6 cellular contexts compared by ENCODE assay signal in the genomic region with DNA sequence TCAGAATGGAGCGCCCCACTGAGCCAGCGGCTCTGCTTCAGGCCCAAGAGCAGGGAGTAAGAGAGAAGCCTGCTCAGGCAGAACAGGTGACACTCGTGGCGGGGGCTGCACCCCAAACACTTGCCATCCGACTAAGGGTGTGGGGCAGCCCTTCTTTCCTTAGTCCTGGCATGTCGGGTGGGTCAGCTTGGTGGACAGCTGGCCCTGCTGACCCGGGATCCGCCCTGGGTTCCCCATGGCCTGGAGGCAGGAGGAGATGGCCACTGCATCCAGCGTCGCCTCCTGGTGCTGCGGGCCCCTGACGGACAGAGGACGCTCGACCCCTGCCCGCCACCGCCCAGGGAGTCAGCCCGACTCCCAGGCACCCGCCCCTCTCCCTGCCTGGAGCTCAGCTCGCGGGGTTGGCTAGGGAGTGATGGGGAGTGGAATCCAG. TPM values are rescaled to one million over a fixed set of nuclear protein-coding genes. Genes with fewer than 3 reads are reported as not detected.
A peak's percentile ranks its signal among the peaks of the same experiment; 100 is the strongest.
DNase-seq lines count a peak whose midpoint lies in the region; ATAC-seq and TF ChIP-seq lines count a peak whose summit lies in the region.

No MANE protein-coding gene starts in this region.

- H3K27me3 ChIP-seq in ACC112 (ENCODE audit: insufficient read depth, low read length) = no peaks in the 10 kb centered on the region

- peak overlapping the region; percentile 77 for H3K4me3 ChIP-seq in ACC112 (ENCODE audit: low read depth, low read length)

- no peaks in the 10 kb centered on the region for H3K79me2 ChIP-seq in ACC112 (ENCODE audit: control insufficient read depth, insufficient read depth, low read length, unreplicated experiment)

- ATAC-seq in left colon (peak; percentile 8), GM21529 (IDR thresholded peaks at IDR 0.05; ENCODE audit: unreplicated experiment) (no peak), GM19351 (IDR thresholded peaks at IDR 0.05; ENCODE audit: unreplicated experiment) (no peak)

- peaks cover 4% of the 10 kb centered on the region for H3K4me1 ChIP-seq in ACC112 (ENCODE audit: control insufficient read depth, insufficient read depth, low read length, unreplicated experiment)

- TF ChIP-seq CTCF in VCaP (conservative IDR thresholded peaks at IDR 0.05) = no peak

- DNase-seq in left colon (no peak), NCI-H1436 treated with DMSO at 0.1 percent for 48 hours (lab: John Stamatoyannopoulos, UW) (no peak)

- no peaks in the 10 kb centered on the region for H3K36me3 ChIP-seq in ACC112 (ENCODE audit: insufficient read depth, low read length)

- intact Hi-C loops in left colon (cut with DNase I, micrococcal nuclease) = no loop called here

- peak overlapping the region; percentile 30 for H2AFZ ChIP-seq in ACC112 (ENCODE audit: low read length, unreplicated experiment)

- H3K27ac ChIP-seq in ACC112 (ENCODE audit: low read depth, low read length) (no peak overlapping the region), VCaP (peak overlapping the region; percentile 40; the same call in 1 of the 2 replicates)

RNA-seq across cellular contexts. Expression of a gene that starts 1.2 kb away (rescaled TPM):
- total RNA-seq in left colon = 10 to 100 TPM in 1 of 2 donors, 1 to 10 TPM in 1; 9.3 to 10.5 TPM

RNA-seq across cellular contexts. Expression of a gene that starts 4.7 kb away (rescaled TPM):
- total RNA-seq in left colon = 100 to 1,000 TPM; 173 to 205 TPM

RNA-seq across cellular contexts. Expression of a gene that starts 16.1 kb away (rescaled TPM):
- 10 to 100 TPM; 38.0 to 49.5 TPM for total RNA-seq in left colon

RNA-seq across cellular contexts. Expression of a gene that starts 20.0 kb away (rescaled TPM):
- 10 to 100 TPM; 25.5 to 28.7 TPM for total RNA-seq in left colon

RNA-seq across cellular contexts. Expression of a gene that starts 30.7 kb away (rescaled TPM):
- total RNA-seq in left colon = 100 to 1,000 TPM in 1 of 2 donors, 10 to 100 TPM in 1; 48.3 to 244 TPM
